In genomic region chr7:50655490-50655889, GRCh38 we compare ENCODE assay signal across 26 cellular contexts.
DNase-seq lines count a peak whose midpoint lies in the region; FAIRE-seq and TF ChIP-seq lines count a peak whose summit lies in the region.
"Had no signal": no experiment of that assay in that cellular context is flagged by ENCODE, and none has a peak within 500 bp of the region (broad histone marks: within the 10 kb centered on the region; RNA-seq: fewer than 3 reads in every experiment).

No MANE protein-coding gene starts in this region.

- CTCF ChIA-PET in A673 (lab: Charles Lee) = no interaction called here

- POLR2A ChIA-PET in A673 (lab: Charles Lee; ENCODE audit: low non-redundant PET) = no interaction called here

- peaks cover 2 to 63% (median 41%) of the 10 kb centered on the region in 3 donors for H3K4me1 ChIP-seq in esophagus squamous epithelium
- no peaks in the 10 kb centered on the region for H3K4me1 ChIP-seq in A673 (ENCODE audit: insufficient read depth, low read length, poor library complexity, severe bottlenecking)
- H3K4me1 ChIP-seq: Caco-2 had no signal

- intact Hi-C loops in esophagus squamous epithelium (cut with DNase I) = no loop called here
- intact Hi-C loops in posterior vena cava (cut with DNase I) = no loop called here
- intact Hi-C loops in A673 (cut with micrococcal nuclease; ENCODE audit: unreplicated experiment) = no loop called here

- 95 to 100% methylated on average over 3 of the region's 3 CpGs for WGBS in esophagus squamous epithelium, 2 donors

- peak; percentile 26 for DNase-seq in activated CD8-positive, alpha-beta memory T cell treated with anti-CD3 and anti-CD28 coated beads, Interleukin-2, amount 50 U/mL, for 48 hours
- no peak for DNase-seq in activated CD8-positive, alpha-beta memory T cell treated with anti-CD3 and anti-CD28 coated beads, Interleukin-2, amount 50 U/mL, for 4 hours
- DNase-seq in esophagus squamous epithelium (lab: John Stamatoyannopoulos, UW) (no peak), posterior vena cava (ENCODE audit: low spot score) (peak; percentile 36), urothelium cell line (ENCODE audit: low spot score) (no peak), T-helper 2 cell (no peak), Kasumi-1 (lab: John Stamatoyannopoulos, UW) (no peak), A673 (ENCODE audit: low spot score) (no peak)
- DNase-seq: activated CD8-positive, alpha-beta memory T cell treated with anti-CD3 and anti-CD28 coated beads, Interleukin-2, amount 10 ng/mL, durations not matched to agents 7 days and 5 days; activated naive CD4-positive, alpha-beta T cell treated with anti-CD3 and anti-CD28 coated beads for 36 hours; activated T-cell treated with anti-CD3 and anti-CD28 coated beads, Interleukin-2, amount 50 U/mL, for 72 hours; Caco-2; H7; naive thymus-derived CD4-positive, alpha-beta T cell; NCI-H1092 treated with DMSO at 0.1 percent for 48 hours; NCI-H1694 treated with DMSO at 0.1 percent for 48 hours; stimulated activated CD4-positive, alpha-beta T cell treated with anti-CD3 and anti-CD28 coated beads, Interleukin-1b, Interleukin-23, amount 100 ng/mL, for 48 hours; stimulated activated naive CD4-positive, alpha-beta T cell treated with Interleukin-2 at 50 U/mL for 16 hours; testis had no signal

- peak; percentile 61 for FAIRE-seq in urothelium cell line (lab: Jason Lieb, UNC)
- FAIRE-seq: endometrium, GM12892, TTC549 had no signal

- H3K36me3 ChIP-seq in esophagus squamous epithelium (peaks cover 0 to 9% (median 0%) of the 10 kb centered on the region in 3 donors), A673 (ENCODE audit: insufficient read depth, low read length, poor library complexity, severe bottlenecking) (no peaks in the 10 kb centered on the region)

- H3K27ac ChIP-seq in esophagus squamous epithelium = peak overlapping the region in 3 of 4 donors; percentile 62 to 83 (median 71)
- H3K27ac ChIP-seq in A673 (ENCODE audit: low read depth, low read length, poor library complexity, severe bottlenecking) = no peak overlapping the region
- H3K27ac ChIP-seq: 22Rv1, C4-2B, testis had no signal

- TF ChIP-seq POLR2A in esophagus squamous epithelium (IDR thresholded peaks at IDR 0.05) = no peak

- BruUV-seq in A673 (replicated peaks; lab: Mats Ljungman, UMichigan) = no TSS peak

- TF ChIP-seq CTCF in esophagus squamous epithelium (IDR thresholded peaks at IDR 0.05) = no peak
- no peak for TF ChIP-seq CTCF in A673 (conservative IDR thresholded peaks at IDR 0.05; ENCODE audit: low read depth, low read length)

- H3K27me3 ChIP-seq in esophagus squamous epithelium (no peaks in the 10 kb centered on the region), A673 (replicated peaks; ENCODE audit: insufficient read depth, low read depth, low read length, poor library complexity) (peaks cover 21% of the 10 kb centered on the region)
- H3K27me3 ChIP-seq: testis had no signal

- H3K4me3 ChIP-seq in esophagus squamous epithelium (no peak overlapping the region), A673 (ENCODE audit: low read depth, low read length, poor library complexity, severe bottlenecking) (no peak overlapping the region)
- H3K4me3 ChIP-seq: lung, smooth muscle cell, testis had no signal

- no peaks in the 10 kb centered on the region for H3K9me3 ChIP-seq in esophagus squamous epithelium
- no peaks in the 10 kb centered on the region for H3K9me3 ChIP-seq in A673 (ENCODE audit: low read depth, low read length, poor library complexity, severe bottlenecking)
- H3K9me3 ChIP-seq: Caco-2, testis had no signal

Comparison
In these comparisons a context has a peak if more than half of its experiments do, and no peak if none do; other contexts are left out.
1. DNase-seq: peak in activated CD8-positive, alpha-beta memory T cell treated with anti-CD3 and anti-CD28 coated beads, Interleukin-2, amount 50 U/mL, for 48 hours (single experiment) and posterior vena cava (single experiment); none in activated CD8-positive, alpha-beta memory T cell treated with anti-CD3 and anti-CD28 coated beads, Interleukin-2, amount 50 U/mL, for 4 hours (single experiment), esophagus squamous epithelium (single experiment), urothelium cell line (single experiment), T-helper 2 cell (0 of 5), Kasumi-1 (0 of 2) and A673 (single experiment).